Comparison of ENCODE assay signal across 8 cellular contexts in genomic region chr11:67240575-67241389, GRCh38. TPM values are rescaled to one million over a fixed set of nuclear protein-coding genes. Genes with fewer than 3 reads are reported as not detected.
A peak's percentile ranks its signal among the peaks of the same experiment; 100 is the strongest.
DNase-seq lines count a peak whose midpoint lies in the region; ATAC-seq and TF ChIP-seq lines count a peak whose summit lies in the region.

No MANE protein-coding gene starts in this region.

- no peak for TF ChIP-seq CTCF in Peyer's patch (IDR thresholded peaks at IDR 0.05)

- H3K27me3 ChIP-seq in Peyer's patch: no peaks in the 10 kb centered on the region

- H3K4me1 ChIP-seq in ES-I3 (ENCODE audit: insufficient read depth, low read length): peaks cover 20% of the 10 kb centered on the region
- peaks cover 0 to 40% (median 12%) of the 10 kb centered on the region in 4 donors for H3K4me1 ChIP-seq in Peyer's patch

- H3K27ac ChIP-seq in Peyer's patch (peak overlapping the region; percentile 81 to 93 (median 91)), substantia nigra (ENCODE audit: low read depth, low read length, poor library complexity, severe bottlenecking) (peak overlapping the region; percentile 86)

- H3K9ac ChIP-seq in ES-I3 (ENCODE audit: low read depth, low read length): peak overlapping the region; percentile 87

- peaks cover 17% of the 10 kb centered on the region for H3K36me3 ChIP-seq in ES-I3 (ENCODE audit: insufficient read depth, low read length)
- H3K36me3 ChIP-seq in Peyer's patch: peaks cover 0 to 30% (median 0%) of the 10 kb centered on the region in 3 donors

- peak; percentile 72 to 89 (median 83) for DNase-seq in Peyer's patch
- peak; percentile 49 to 72 for DNase-seq in activated T-helper 1 cell treated with anti-CD3 and anti-CD28 coated beads, Interleukin-2, amount 50 U/mL, for 16 hours (ENCODE audit: low read depth in 1 of 2, low spot score in 1 of 2)
- peak; percentile 65 for DNase-seq in fibroblast of the conjunctiva (ENCODE audit: low read depth)
- peak in 31 of 56 donors; percentile 15 to 78 (median 50) for DNase-seq in nucleus accumbens (lab: John Stamatoyannopoulos, UW)
- peak in 18 of 49 donors; percentile 12 to 58 (median 21) for DNase-seq in substantia nigra (lab: John Stamatoyannopoulos, UW)

- TF ChIP-seq POLR2A in Peyer's patch (IDR thresholded peaks at IDR 0.05): no peak

- peak overlapping the region; percentile 51 to 67 (median 59) for H3K4me3 ChIP-seq in Peyer's patch

- peak; percentile 31 for ATAC-seq in HG03378 (IDR thresholded peaks at IDR 0.05; ENCODE audit: unreplicated experiment)
- no peak for ATAC-seq in GM21515 (IDR thresholded peaks at IDR 0.05; ENCODE audit: unreplicated experiment)

- H3K9me3 ChIP-seq in ES-I3 (ENCODE audit: control insufficient read depth, insufficient read depth, low read length): no peaks in the 10 kb centered on the region
- no peaks in the 10 kb centered on the region for H3K9me3 ChIP-seq in Peyer's patch

RNA-seq across cellular contexts. Expression of gene GRK2, which starts 25.5 kb away (rescaled TPM):
- 100 to 1,000 TPM; 103 to 276 (median 163) TPM for total RNA-seq in Peyer's patch

RNA-seq across cellular contexts. Expression of gene ANKRD13D, which starts 48.3 kb away (rescaled TPM):
- 10 to 100 TPM; 25.4 to 97.4 (median 41.5) TPM for total RNA-seq in Peyer's patch
